Comparison of ENCODE assay signal across 1 cellular context in genomic region chr1:40531381-40532061, GRCh38.
TF ChIP-seq lines count a peak whose summit lies in the region.

Gene ZNF684, plus strand, starts transcription at chr1:40531637. Its CDS starts 1,530 bp downstream, at chr1:40533167.

TF ChIP-seq in K562, 482 proteins besides CTCF, POLR2A, EP300 and RAD21 (continued from another document and continues in another):
- TF ChIP-seq GMEB1 (CRISPR knock-in tag; IDR thresholded peaks at IDR 0.05) (peak; percentile 58; the same call in 1 of the 2 replicates), NCOA4 (IDR thresholded peaks at IDR 0.05; ENCODE audit: partially characterized antibody) (no peak), ARID3A (IDR thresholded peaks at IDR 0.05; ENCODE audit: borderline replicate concordance, low read depth, low read length) (no peak), PATZ1 (CRISPR knock-in tag; IDR thresholded peaks at IDR 0.05; ENCODE audit: borderline replicate concordance) (no peak), MBD2 (IDR thresholded peaks at IDR 0.05; ENCODE audit: borderline replicate concordance, low read depth) (peak; percentile 82; the same call in 1 of the 2 replicates), MAZ (CRISPR knock-in tag; conservative IDR thresholded peaks at IDR 0.05 in 1 of 2, IDR thresholded peaks at IDR 0.05 in 1 of 2) (peak in 1 of 2 experiments; percentile 58; a peak in 2 of 4 replicates), SUPT5H (IDR thresholded peaks at IDR 0.05) (peak; percentile 86), GTF2A2 (tag; IDR thresholded peaks at IDR 0.05) (no peak), JUN (IDR thresholded peaks at IDR 0.05; ENCODE audit: borderline replicate concordance, low read depth, low read length) (peak; percentile 54; the same call in 1 of the 2 replicates), JUN (CRISPR knock-in tag; IDR thresholded peaks at IDR 0.05; ENCODE audit: borderline replicate concordance) (peak; percentile 78; the same call in 1 of the 2 replicates), ZNF143 (CRISPR knock-in tag; IDR thresholded peaks at IDR 0.05) (peak; percentile 91), MAFF (IDR thresholded peaks at IDR 0.05; ENCODE audit: low read length) (no peak), NCOA2 (IDR thresholded peaks at IDR 0.05; ENCODE audit: partially characterized antibody in 2 of 2) (no peak), XRCC4 (IDR thresholded peaks at IDR 0.05; ENCODE audit: extremely low read depth, insufficient read depth, insufficient read length) (no peak), AFF1 (IDR thresholded peaks at IDR 0.05; ENCODE audit: low read depth in 1 of 2, partially characterized antibody in 2 of 2) (peak in 1 of 2 experiments; percentile 82), NRF1 (conservative IDR thresholded peaks at IDR 0.05 in 1 of 2, IDR thresholded peaks at IDR 0.05 in 1 of 2) (peak; percentile 78 to 84), ZNF23 (CRISPR knock-in tag; IDR thresholded peaks at IDR 0.05) (no peak), MIER1 (IDR thresholded peaks at IDR 0.05; ENCODE audit: low read depth) (peak; percentile 17; the same call in 1 of the 2 replicates), GABPB1 (CRISPR knock-in tag; IDR thresholded peaks at IDR 0.05) (peak; percentile 95), SPI1 (IDR thresholded peaks at IDR 0.05; ENCODE audit: borderline replicate concordance, low read depth, low read length) (peak; percentile 86), LEF1 (IDR thresholded peaks at IDR 0.05) (0 out of 2 replicates have a peak, but pooled peaks have one; percentile 10), KAT7 (CRISPR knock-in tag; IDR thresholded peaks at IDR 0.05; ENCODE audit: borderline replicate concordance) (peak; percentile 63; the same call in 1 of the 2 replicates), SMAD3 (CRISPR knock-in tag; conservative IDR thresholded peaks at IDR 0.05) (0 out of 2 replicates have a peak, but pooled peaks have one; percentile 13), DACH1 (IDR thresholded peaks at IDR 0.05; ENCODE audit: partially characterized antibody) (no peak), RHOXF2B (CRISPR knock-in tag; conservative IDR thresholded peaks at IDR 0.05) (no peak), RBBP5 (IDR thresholded peaks at IDR 0.05; ENCODE audit: borderline replicate concordance, insufficient read depth, low read length, poor library complexity, severe bottlenecking) (peak; percentile 74), HDAC8 (tag; IDR thresholded peaks at IDR 0.05) (no peak), BDP1 (IDR thresholded peaks at IDR 0.05; ENCODE audit: insufficient read depth, insufficient read length) (no peak), CREBBP (IDR thresholded peaks at IDR 0.05; ENCODE audit: low read depth, low read length) (no peak), MEIS2 (IDR thresholded peaks at IDR 0.05; ENCODE audit: partially characterized antibody) (peak; percentile 75), ZNF384 (IDR thresholded peaks at IDR 0.05; ENCODE audit: low read depth, low read length) (no peak), BCOR (IDR thresholded peaks at IDR 0.05) (no peak), PPARD (CRISPR knock-in tag; IDR thresholded peaks at IDR 0.05) (no peak), NFE2L1 (tag; IDR thresholded peaks at IDR 0.05; ENCODE audit: borderline replicate concordance, low read depth) (no peak), POU5F1 (IDR thresholded peaks at IDR 0.05; ENCODE audit: borderline replicate concordance, low read depth, low read length, partially characterized antibody) (no peak), ZFP91 (CRISPR knock-in tag; IDR thresholded peaks at IDR 0.05) (peak; percentile 67; the same call in 1 of the 2 replicates), TAF15 (IDR thresholded peaks at IDR 0.05; ENCODE audit: low read depth, low read length) (no peak), ZNF407 (IDR thresholded peaks at IDR 0.05; ENCODE audit: low read depth) (peak; percentile 78), CHD2 (IDR thresholded peaks at IDR 0.05; ENCODE audit: low read depth, low read length) (0 out of 2 replicates have a peak, but pooled peaks have one; percentile 15), DDX20 (tag; IDR thresholded peaks at IDR 0.05; ENCODE audit: low read depth) (no peak), TEAD4 (IDR thresholded peaks at IDR 0.05; ENCODE audit: low read length) (peak; percentile 24; the same call in 1 of the 2 replicates), TEAD4 (CRISPR knock-in tag; IDR thresholded peaks at IDR 0.05; ENCODE audit: borderline replicate concordance) (no peak), ATF3 (IDR thresholded peaks at IDR 0.05) (peak; percentile 18; the same call in 1 of the 2 replicates), ATF3 (CRISPR knock-in tag; conservative IDR thresholded peaks at IDR 0.05) (no peak; the same call in 1 of the 2 replicates)
